18 cellular contexts compared by ENCODE assay signal in the genomic region with DNA sequence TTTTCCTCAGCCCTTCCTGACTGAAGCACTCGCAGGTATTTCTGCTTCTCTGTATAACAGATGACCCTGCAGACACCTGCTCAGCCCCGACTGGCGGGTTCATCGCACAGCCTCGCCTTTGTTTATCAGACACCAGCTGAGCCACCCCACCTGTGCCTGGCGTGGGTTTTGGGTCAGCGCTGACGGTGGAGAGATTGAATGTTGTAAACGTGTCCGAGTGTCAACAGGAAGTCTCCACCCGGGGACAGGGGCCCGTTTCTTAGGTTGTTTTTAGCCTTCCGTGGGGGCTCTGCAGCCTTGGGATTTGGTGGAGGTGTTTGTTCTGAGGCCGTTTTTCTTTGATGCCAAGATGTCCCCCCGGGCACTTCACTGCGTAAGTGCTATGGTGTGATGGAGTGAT.
DNase-seq lines count a peak whose midpoint lies in the region; ATAC-seq, FAIRE-seq and TF ChIP-seq lines count a peak whose summit lies in the region.
"Had no signal": no experiment of that assay in that cellular context is flagged by ENCODE, and none has a peak within 500 bp of the region (broad histone marks: within the 10 kb centered on the region; RNA-seq: fewer than 3 reads in every experiment).

No MANE protein-coding gene starts in this region.

- no peak overlapping the region for H3K27ac ChIP-seq in BLaER1 treated with 17β-estradiol and CSF1 and Interleukin-3, amounts not matched to agents 10 nM and 100 nM
- H3K27ac ChIP-seq in IMR-90 (ENCODE audit: insufficient read depth, low read length) = no peak overlapping the region
- no peak overlapping the region for H3K27ac ChIP-seq in GM12878 (ENCODE audit: control insufficient read depth, insufficient read depth)
- H3K27ac ChIP-seq in lower lobe of right lung = no peak overlapping the region
- H3K27ac ChIP-seq: testis had no signal

- no peak overlapping the region for H4K91ac ChIP-seq in IMR-90 (ENCODE audit: insufficient read depth, low read depth, low read length)

- peaks cover 0 to 19% (median 6%) of the 10 kb centered on the region in 11 experiments; a peak in 12 of 22 replicates for H3K9me3 ChIP-seq in BLaER1 treated with 17β-estradiol and CSF1 and Interleukin-3, amounts not matched to agents 10 nM and 100 nM (replicated peaks in 1 of 11)
- H3K9me3 ChIP-seq in IMR-90 (ENCODE audit: control insufficient read depth, insufficient read depth, low read length) = peaks cover 2% of the 10 kb centered on the region; the same call in 1 of the 2 replicates
- H3K9me3 ChIP-seq in GM12878 (replicated peaks; ENCODE audit: control insufficient read depth, insufficient read depth, low read length) = no peaks in the 10 kb centered on the region; the same call in 2 of the 3 replicates
- no peaks in the 10 kb centered on the region for H3K9me3 ChIP-seq in mucosa of descending colon
- H3K9me3 ChIP-seq in lower lobe of right lung = peaks cover 9% of the 10 kb centered on the region
- H3K9me3 ChIP-seq: testis had no signal

- TF ChIP-seq POLR2A in IMR-90 (IDR thresholded peaks at IDR 0.05; ENCODE audit: low read depth, low read length) = no peak
- no peak for TF ChIP-seq POLR2A in GM12878 (IDR thresholded peaks at IDR 0.05; ENCODE audit: low read depth, low read length)

- peaks cover 12 to 74% of the 10 kb centered on the region in 2 experiments; a peak in 3 of 4 replicates for H3K79me1 ChIP-seq in IMR-90 (ENCODE audit: low read depth in 1 of 2, low read length in 2 of 2)

- TF ChIP-seq CTCF in IMR-90 (conservative IDR thresholded peaks at IDR 0.05; ENCODE audit: low read depth, low read length) (no peak), GM12878 (IDR thresholded peaks at IDR 0.05 in 2 of 3, conservative IDR thresholded peaks at IDR 0.05 in 1 of 3; ENCODE audit: control insufficient read depth in 2 of 3, extremely low read depth in 1 of 3, insufficient read depth in 1 of 3, low read depth in 3 of 3, low read length in 3 of 3) (no peak), mucosa of descending colon (IDR thresholded peaks at IDR 0.05) (no peak), lower lobe of right lung (IDR thresholded peaks at IDR 0.05) (no peak)

- intact Hi-C loops in IMR-90 (cut with micrococcal nuclease) = no loop called here
- intact Hi-C loops in GM12878 (cut with micrococcal nuclease; ENCODE audit: unreplicated experiment) = no loop called here
- intact Hi-C loops in mucosa of descending colon (cut with DNase I, micrococcal nuclease) = no loop called here
- intact Hi-C loops in lower lobe of right lung (cut with DNase I) = no loop called here
- intact Hi-C loops in activated T-helper 1 cell treated with anti-CD3 and anti-CD28 coated beads, Interleukin-12 subunit alpha, Interleukin-12 subunit beta, Interleukin-2, Interleukin-4 antibody, amounts not matched to agents 30 ng/mL and 10 ng/mL and 1 ng/mL, durations not matched to agents 14 hours and 24 hours and 36 hours (cut with micrococcal nuclease) = no loop called here

- no peaks in the 10 kb centered on the region for H3K4me1 Mint-ChIP-seq in activated T-helper 1 cell treated with anti-CD3 and anti-CD28 coated beads, Interleukin-12 subunit alpha, Interleukin-12 subunit beta, Interleukin-2, Interleukin-4 antibody, amounts not matched to agents 30 ng/mL and 10 ng/mL and 1 ng/mL, durations not matched to agents 14 hours and 24 hours and 36 hours (ENCODE audit: low read depth)

- H2BK20ac ChIP-seq in IMR-90 (ENCODE audit: low read depth, low read length) = no peak overlapping the region

- no peak for FAIRE-seq in GM12878 (lab: Jason Lieb, UNC)
- FAIRE-seq: keratinocyte had no signal

- RAD21 ChIA-PET in GM12878 (lab: Charles Lee; ENCODE audit: unreplicated experiment) = no interaction called here

- peak overlapping the region in 8 of 11 experiments; percentile 44 to 77 (median 65); a peak in 16 of 22 replicates for H3K4me2 ChIP-seq in BLaER1 treated with 17β-estradiol and CSF1 and Interleukin-3, amounts not matched to agents 10 nM and 100 nM
- no peak overlapping the region for H3K4me2 ChIP-seq in IMR-90 (ENCODE audit: low read depth, low read length)
- H3K4me2 ChIP-seq in GM12878 (ENCODE audit: control insufficient read depth, insufficient read depth) = no peak overlapping the region

- CTCF ChIA-PET in IMR-90 (lab: Yijun Ruan, JAX) = no interaction called here
- CTCF ChIA-PET in GM12878 (lab: Yijun Ruan, JAX) = interaction anchor here (0.8 kb wide), 1 partner anchor 12 kb away, joined by 3 read pairs; no protein-coding TSS in a partner anchor

- no peaks in the 10 kb centered on the region for H3K36me3 Mint-ChIP-seq in activated T-helper 1 cell treated with anti-CD3 and anti-CD28 coated beads, Interleukin-12 subunit alpha, Interleukin-12 subunit beta, Interleukin-2, Interleukin-4 antibody, amounts not matched to agents 30 ng/mL and 10 ng/mL and 1 ng/mL, durations not matched to agents 14 hours and 24 hours and 36 hours (ENCODE audit: low read depth)

- in situ Hi-C loops in IMR-90 (cut with MboI; ENCODE audit: low sequenced_read_pairs) (loop anchor here (10.0 kb wide), 1 partner anchor 360 kb away; no protein-coding TSS in a partner anchor), GM12878 (cut with MboI) (loop anchor here (25.0 kb wide), 1 partner anchor 347 kb away; no protein-coding TSS in a partner anchor)

- H2BK15ac ChIP-seq in IMR-90 (ENCODE audit: low read depth, low read length) = no peak overlapping the region

- no peaks in the 10 kb centered on the region for H3K79me2 ChIP-seq in GM12878 (ENCODE audit: control insufficient read depth, insufficient read depth, low read length)

- H4K8ac ChIP-seq in IMR-90 (ENCODE audit: low read depth in 2 of 2, low read length in 2 of 2) = no peak overlapping the region

- no peaks in the 10 kb centered on the region for H3K27me3 ChIP-seq in BLaER1 treated with 17β-estradiol and CSF1 and Interleukin-3, amounts not matched to agents 10 nM and 100 nM
- H3K27me3 ChIP-seq in IMR-90 (ENCODE audit: control insufficient read depth, insufficient read depth, low read length) = no peaks in the 10 kb centered on the region
- H3K27me3 ChIP-seq in GM12878 (replicated peaks in 1 of 2; ENCODE audit: control insufficient read depth in 2 of 2, insufficient read depth in 2 of 2, low read length in 1 of 2) = no peaks in the 10 kb centered on the region
- H3K27me3 ChIP-seq in lower lobe of right lung (ENCODE audit: low read depth) = no peaks in the 10 kb centered on the region
- H3K27me3 ChIP-seq: testis had no signal

- H3K9ac ChIP-seq in BLaER1 treated with 17β-estradiol and CSF1 and Interleukin-3, amounts not matched to agents 10 nM and 100 nM = no peak overlapping the region
- H3K9ac ChIP-seq in IMR-90 (ENCODE audit: low read depth, low read length) = no peak overlapping the region
- H3K9ac ChIP-seq in GM12878 (ENCODE audit: control insufficient read depth, insufficient read depth, low read length) = no peak overlapping the region

- no peak overlapping the region for H3K4me3 Mint-ChIP-seq in activated T-helper 1 cell treated with anti-CD3 and anti-CD28 coated beads, Interleukin-12 subunit alpha, Interleukin-12 subunit beta, Interleukin-2, Interleukin-4 antibody, amounts not matched to agents 30 ng/mL and 10 ng/mL and 1 ng/mL, durations not matched to agents 14 hours and 24 hours and 36 hours
- H3K4me3 Mint-ChIP-seq: mesothelial cell of epicardium, nephron progenitor cell had no signal

- H3K14ac ChIP-seq in IMR-90 (replicated peaks; ENCODE audit: low read depth, low read length) = 0 out of 2 replicates have a peak overlapping the region, but pooled peaks have one; percentile 9

- POLR2A ChIA-PET in IMR-90 (lab: Charles Lee; ENCODE audit: unreplicated experiment) = no interaction called here
- POLR2A ChIA-PET in GM12878 (lab: Charles Lee) = no interaction called here

- DNase-seq in IMR-90 (no peak), GM12878 (ENCODE audit: low read depth, low spot score) (no peak), mucosa of descending colon (peak in 2 of 3 donors; percentile 20 to 52), lower lobe of right lung (no peak)
- DNase-seq in activated T-helper 1 cell treated with anti-CD3 and anti-CD28 coated beads, Interleukin-12 subunit alpha, Interleukin-12 subunit beta, Interleukin-2, Interleukin-4 antibody, amounts not matched to agents 30 ng/mL and 10 ng/mL and 1 ng/mL, durations not matched to agents 14 hours and 24 hours and 36 hours (ENCODE audit: low spot score) = no peak
- DNase-seq: activated CD4-positive, CD25-positive, alpha-beta regulatory T cell treated with anti-CD3 and anti-CD28 coated beads, Interleukin-2, amount 50 U/mL, for 72 hours; GOT3; hippocampal formation; Kasumi-1; NCI-H1436; nephron progenitor cell; T-helper 9 cell; testis had no signal

- no peak overlapping the region for H4K5ac ChIP-seq in IMR-90 (ENCODE audit: low read depth, low read length)

- H3K27me3 Mint-ChIP-seq in activated T-helper 1 cell treated with anti-CD3 and anti-CD28 coated beads, Interleukin-12 subunit alpha, Interleukin-12 subunit beta, Interleukin-2, Interleukin-4 antibody, amounts not matched to agents 30 ng/mL and 10 ng/mL and 1 ng/mL, durations not matched to agents 14 hours and 24 hours and 36 hours (ENCODE audit: insufficient read depth) = peaks cover 8% of the 10 kb centered on the region

- no peaks in the 10 kb centered on the region for H3K9me3 Mint-ChIP-seq in activated T-helper 1 cell treated with anti-CD3 and anti-CD28 coated beads, Interleukin-12 subunit alpha, Interleukin-12 subunit beta, Interleukin-2, Interleukin-4 antibody, amounts not matched to agents 30 ng/mL and 10 ng/mL and 1 ng/mL, durations not matched to agents 14 hours and 24 hours and 36 hours

- ATAC-seq in IMR-90 (ENCODE audit: low read depth) = no peak
- peak; percentile 54 for ATAC-seq in GM12878
- peak; percentile 26 for ATAC-seq in mucosa of descending colon
- no peak for ATAC-seq in lower lobe of right lung
- ATAC-seq in GM19395 (IDR thresholded peaks at IDR 0.05; ENCODE audit: unreplicated experiment) = no peak
- no peak for ATAC-seq in HG03280 (IDR thresholded peaks at IDR 0.05; ENCODE audit: unreplicated experiment)

- H2BK120ac ChIP-seq in IMR-90 (ENCODE audit: low read depth, low read length) = no peak overlapping the region

- peak overlapping the region; percentile 10; the same call in 1 of the 2 replicates for H3K4ac ChIP-seq in IMR-90 (ENCODE audit: low read depth, low read length)

- H3K27ac Mint-ChIP-seq in activated T-helper 1 cell treated with anti-CD3 and anti-CD28 coated beads, Interleukin-12 subunit alpha, Interleukin-12 subunit beta, Interleukin-2, Interleukin-4 antibody, amounts not matched to agents 30 ng/mL and 10 ng/mL and 1 ng/mL, durations not matched to agents 14 hours and 24 hours and 36 hours = no peak overlapping the region
- H3K27ac Mint-ChIP-seq: mesothelial cell of epicardium, nephron progenitor cell had no signal

- no peak overlapping the region for H3K4me3 ChIP-seq in BLaER1 treated with 17β-estradiol and CSF1 and Interleukin-3, amounts not matched to agents 10 nM and 100 nM
- H3K4me3 ChIP-seq in IMR-90 (ENCODE audit: insufficient read depth, low read depth, low read length) (no peak overlapping the region), GM12878 (no peak overlapping the region), mucosa of descending colon (no peak overlapping the region), lower lobe of right lung (no peak overlapping the region)
- H3K4me3 ChIP-seq: testis had no signal

- H2AK9ac ChIP-seq in IMR-90 (replicated peaks; ENCODE audit: low read depth, low read length, poor library complexity) = no peak overlapping the region

- WGBS in IMR-90 (ENCODE audit: extremely low coverage in 2 of 2, insufficient read length in 1 of 2), 2 experiments = 74% methylated on average over 4 of the region's 16 CpGs; no CpG with 5 or more reads in 1 of the 2 experiments
- 4% methylated on average over 16 of the region's 16 CpGs for WGBS in GM12878 (ENCODE audit: insufficient coverage, insufficient replicate concordance, low lambda C conversion rate, missing lambda C conversion rate)

- TF ChIP-seq RAD21 in IMR-90 (IDR thresholded peaks at IDR 0.05; ENCODE audit: low read length) (no peak), GM12878 (IDR thresholded peaks at IDR 0.05; ENCODE audit: insufficient read depth, low read depth, low read length) (no peak)

- no peak for TF ChIP-seq EP300 in GM12878 (IDR thresholded peaks at IDR 0.05; ENCODE audit: borderline replicate concordance in 1 of 2, control insufficient read depth in 1 of 2, low read depth in 2 of 2, low read length in 2 of 2)

- H3K36me3 ChIP-seq in BLaER1 treated with 17β-estradiol and CSF1 and Interleukin-3, amounts not matched to agents 10 nM and 100 nM = no peaks in the 10 kb centered on the region
- H3K36me3 ChIP-seq in IMR-90 (ENCODE audit: control insufficient read depth, insufficient read depth, low read length) = peaks cover 20% of the 10 kb centered on the region
- no peaks in the 10 kb centered on the region for H3K36me3 ChIP-seq in GM12878 (ENCODE audit: control insufficient read depth in 2 of 2, insufficient read depth in 2 of 2, low read length in 1 of 2)
- H3K36me3 ChIP-seq in mucosa of descending colon (ENCODE audit: low read depth) = no peaks in the 10 kb centered on the region
- H3K36me3 ChIP-seq in lower lobe of right lung = no peaks in the 10 kb centered on the region

- no peak overlapping the region for H3K56ac ChIP-seq in IMR-90 (ENCODE audit: extremely low read depth, insufficient read depth, low read length)

- peaks cover 3 to 62% (median 48%) of the 10 kb centered on the region in 10 experiments; a peak in 16 of 20 replicates for H3K4me1 ChIP-seq in BLaER1 treated with 17β-estradiol and CSF1 and Interleukin-3, amounts not matched to agents 10 nM and 100 nM
- H3K4me1 ChIP-seq in IMR-90 (ENCODE audit: control insufficient read depth, insufficient read depth, low read length) (peaks cover 20% of the 10 kb centered on the region), GM12878 (ENCODE audit: control insufficient read depth, insufficient read depth, low read length) (no peaks in the 10 kb centered on the region), mucosa of descending colon (ENCODE audit: low read depth) (no peaks in the 10 kb centered on the region), lower lobe of right lung (peaks cover 11% of the 10 kb centered on the region)

- dilution Hi-C loops in IMR-90 (cut with HindIII; ENCODE audit: low sequenced_read_pairs, unreplicated experiment) = no loop called here

- H2AFZ ChIP-seq in IMR-90 (replicated peaks; ENCODE audit: low read length, poor library complexity) (no peak overlapping the region), GM12878 (ENCODE audit: control insufficient read depth, low read depth, low read length) (no peak overlapping the region)

- H4K20me1 ChIP-seq in BLaER1 treated with 17β-estradiol and CSF1 and Interleukin-3, amounts not matched to agents 10 nM and 100 nM = no peaks in the 10 kb centered on the region
- peaks cover 48% of the 10 kb centered on the region for H4K20me1 ChIP-seq in IMR-90 (ENCODE audit: insufficient read depth, low read length)
- H4K20me1 ChIP-seq in GM12878 (ENCODE audit: control insufficient read depth, insufficient read depth) = no peaks in the 10 kb centered on the region

- H3K18ac ChIP-seq in IMR-90 (ENCODE audit: low read depth, low read length) = no peak overlapping the region

- no peak overlapping the region; the same call in 1 of the 2 replicates for H3K23ac ChIP-seq in IMR-90 (ENCODE audit: low read depth, low read length)

- SMC1A ChIA-PET in GM12878 (lab: Charles Lee; ENCODE audit: uncharacterized antibody, unreplicated experiment) = no interaction called here

- H2BK5ac ChIP-seq in IMR-90 (ENCODE audit: low read depth, low read length, poor library complexity, severe bottlenecking) = no peak overlapping the region

- H3K9me1 ChIP-seq in IMR-90 (ENCODE audit: insufficient read depth, low read length) = peaks cover 18% of the 10 kb centered on the region

- peak overlapping the region; percentile 31; the same call in 1 of the 2 replicates for H2AK5ac ChIP-seq in IMR-90 (ENCODE audit: low read depth, low read length)

- BruUV-seq in IMR-90 (replicated peaks; lab: Mats Ljungman, UMichigan) (no TSS peak), GM12878 (replicated peaks; lab: Mats Ljungman, UMichigan) (no TSS peak)

Comparison
In these comparisons a context has a peak if more than half of its experiments do, and no peak if none do; other contexts are left out.
1. H3K4me2 ChIP-seq: peak in BLaER1 treated with 17β-estradiol and CSF1 and Interleukin-3, amounts not matched to agents 10 nM and 100 nM (8 of 11); none in IMR-90 (single experiment) and GM12878 (single experiment).
2. ATAC-seq: peak in GM12878 (single experiment) and mucosa of descending colon (single experiment); none in IMR-90 (single experiment), lower lobe of right lung (0 of 2), GM19395 (single experiment) and HG03280 (single experiment).
3. DNase-seq: peak in mucosa of descending colon (2 of 3); none in IMR-90 (single experiment), GM12878 (single experiment), lower lobe of right lung (single experiment) and activated T-helper 1 cell treated with anti-CD3 and anti-CD28 coated beads, Interleukin-12 subunit alpha, Interleukin-12 subunit beta, Interleukin-2, Interleukin-4 antibody, amounts not matched to agents 30 ng/mL and 10 ng/mL and 1 ng/mL, durations not matched to agents 14 hours and 24 hours and 36 hours (single experiment).